19 cellular contexts compared by ENCODE assay signal in the genomic region with DNA sequence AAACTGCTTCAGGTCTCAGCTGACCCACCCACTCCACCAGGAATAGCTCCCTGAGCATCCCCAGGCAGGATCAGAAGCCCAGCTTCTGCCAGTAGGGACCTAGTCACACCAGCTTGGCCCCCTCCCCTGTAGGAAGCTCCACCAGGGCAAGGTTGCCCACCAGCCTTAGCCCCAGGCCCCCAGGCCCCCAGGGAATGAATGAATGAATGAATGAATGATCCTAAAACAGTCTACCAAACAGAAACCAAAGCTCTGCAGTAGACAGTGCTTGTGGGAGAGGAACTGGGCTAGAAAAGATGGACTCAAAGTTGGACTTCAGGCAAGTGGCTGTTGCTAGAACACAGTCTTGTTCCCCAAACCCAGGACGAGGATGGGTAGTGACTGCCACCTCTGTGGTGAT. TPM values are rescaled to one million over a fixed set of nuclear protein-coding genes. Genes with fewer than 3 reads are reported as not detected.
DNase-seq lines count a peak whose midpoint lies in the region; ATAC-seq, FAIRE-seq and TF ChIP-seq lines count a peak whose summit lies in the region.
"Had no signal": no experiment of that assay in that cellular context is flagged by ENCODE, and none has a peak within 500 bp of the region (broad histone marks: within the 10 kb centered on the region; RNA-seq: fewer than 3 reads in every experiment).

No MANE protein-coding gene starts in this region.

- H3K4ac ChIP-seq in H1 (replicated peaks; ENCODE audit: insufficient read length, low read depth, low read length): no peak overlapping the region

- H3K14ac ChIP-seq in H1 (ENCODE audit: insufficient read length): no peak overlapping the region

- peak overlapping the region; percentile 26; the same call in 1 of the 2 replicates for H4K8ac ChIP-seq in H1 (ENCODE audit: extremely low read depth, insufficient read depth, low read length)

- peak overlapping the region; percentile 33 for H3K27ac Mint-ChIP-seq in neural progenitor cell
- no peak overlapping the region for H3K27ac Mint-ChIP-seq in osteocyte (ENCODE audit: unreplicated experiment)
- H3K27ac Mint-ChIP-seq: CD4-positive, alpha-beta T cell had no signal

- peaks cover 7% of the 10 kb centered on the region; the same call in 1 of the 2 replicates for H3K23me2 ChIP-seq in H1 (ENCODE audit: low read depth, low read length)

- 0 out of 2 replicates have a peak overlapping the region, but pooled peaks have one; percentile 8 for H2BK5ac ChIP-seq in H1 (ENCODE audit: low read depth, low read length)

- WGBS in H1 (ENCODE audit: extremely low coverage in 1 of 2, insufficient coverage in 1 of 2, insufficient read length in 1 of 2, insufficient replicate concordance in 2 of 2, low coverage in 1 of 2, low lambda C conversion rate in 2 of 2, missing lambda C conversion rate in 1 of 2), 2 experiments: 82% methylated on average over 1 of the region's 1 CpG; no CpG with 5 or more reads in 1 of the 2 experiments

- H3K56ac ChIP-seq in H1 (replicated peaks; ENCODE audit: insufficient read length, low read depth, low read length): no peak overlapping the region

- H3K4me3 Mint-ChIP-seq in neural progenitor cell: no peak overlapping the region
- no peak overlapping the region for H3K4me3 Mint-ChIP-seq in osteocyte (ENCODE audit: unreplicated experiment)
- H3K4me3 Mint-ChIP-seq: CD4-positive, alpha-beta T cell had no signal

- FAIRE-seq in H1 (lab: Jason Lieb, UNC): no peak
- FAIRE-seq: GM19239, RCC 7860 had no signal

- no peak overlapping the region for H4K5ac ChIP-seq in H1 (ENCODE audit: insufficient read length, low read depth, low read length)

- no peak overlapping the region for H3K4me2 ChIP-seq in H1 (ENCODE audit: insufficient read depth in 1 of 2, low read depth in 2 of 2, low read length in 2 of 2)
- H3K4me2 ChIP-seq in neural progenitor cell: no peak overlapping the region
- H3K4me2 ChIP-seq: BLaER1 had no signal

- H3K36me3 Mint-ChIP-seq in neural progenitor cell (no peaks in the 10 kb centered on the region), osteocyte (ENCODE audit: unreplicated experiment) (no peaks in the 10 kb centered on the region)

- H2AK5ac ChIP-seq in H1 (ENCODE audit: low read depth, low read length): peak overlapping the region; percentile 82; the same call in 1 of the 2 replicates

- TF ChIP-seq CTCF in ascending aorta (IDR thresholded peaks at IDR 0.05) (no peak), H1 (IDR thresholded peaks at IDR 0.05; ENCODE audit: control extremely low read depth in 1 of 3, insufficient read depth in 1 of 3, low read depth in 1 of 3, low read length in 3 of 3) (no peak), neural progenitor cell (IDR thresholded peaks at IDR 0.05) (no peak), uterus (IDR thresholded peaks at IDR 0.05) (no peak), osteocyte (IDR thresholded peaks at IDR 0.05) (no peak)

- H3K9me3 ChIP-seq in ascending aorta (no peaks in the 10 kb centered on the region), H1 (ENCODE audit: insufficient read depth in 2 of 2, low read depth in 1 of 2, low read length in 1 of 2) (no peaks in the 10 kb centered on the region), neural progenitor cell (ENCODE audit: low read depth) (no peaks in the 10 kb centered on the region), uterus (no peaks in the 10 kb centered on the region)
- H3K9me3 ChIP-seq: BLaER1, HAP-1, SJCRH30 had no signal

- 0 out of 2 replicates have a peak overlapping the region, but pooled peaks have one; percentile 27 for H2BK12ac ChIP-seq in H1 (ENCODE audit: low read depth, low read length)

- ATAC-seq in HG02610 (IDR thresholded peaks at IDR 0.05; ENCODE audit: unreplicated experiment): no peak

- peaks cover 42% of the 10 kb centered on the region for H3F3A ChIP-seq in neural progenitor cell (ENCODE audit: low read depth)

- no peak for TF ChIP-seq EP300 in H1 (IDR thresholded peaks at IDR 0.05; ENCODE audit: borderline replicate concordance in 1 of 2, low read depth in 2 of 2, low read length in 2 of 2)

- H2BK15ac ChIP-seq in H1 (ENCODE audit: low read length): no peak overlapping the region

- H3K4me3 ChIP-seq in ascending aorta (no peak overlapping the region), H1 (ENCODE audit: extremely low read depth in 1 of 4, insufficient read depth in 2 of 4, low read depth in 3 of 4, low read length in 4 of 4) (no peak overlapping the region), neural progenitor cell (no peak overlapping the region), uterus (no peak overlapping the region)
- H3K4me3 ChIP-seq: BLaER1, HAP-1, SJCRH30 had no signal

- H2BK120ac ChIP-seq in H1 (replicated peaks; ENCODE audit: low read depth, low read length): no peak overlapping the region

- CTCF ChIA-PET in H1 (lab: Charles Lee; ENCODE audit: partially characterized antibody): interaction anchor here (0.9 to 4.1 kb wide), 7 partner anchors 14 to 113 kb away, joined by 3 to 33 read pairs (median 7); no protein-coding TSS in a partner anchor

- no peak overlapping the region for H3K18ac ChIP-seq in H1 (ENCODE audit: extremely low read depth, low read length)

- TF ChIP-seq RAD21 in H1 (IDR thresholded peaks at IDR 0.05 in 1 of 2, conservative IDR thresholded peaks at IDR 0.05 in 1 of 2; ENCODE audit: low read depth in 2 of 2, low read length in 2 of 2): no peak

- H3K79me2 ChIP-seq in H1 (ENCODE audit: control insufficient read depth in 1 of 2, insufficient read depth in 2 of 2, low read length in 2 of 2) (no peaks in the 10 kb centered on the region; a peak in 1 of 4 replicates), neural progenitor cell (ENCODE audit: low read depth) (peaks cover 36% of the 10 kb centered on the region)

- peaks cover 15 to 50% of the 10 kb centered on the region in 2 donors for H3K4me1 ChIP-seq in ascending aorta
- H3K4me1 ChIP-seq in H1 (replicated peaks in 1 of 4; ENCODE audit: control insufficient read depth in 3 of 4, insufficient read depth in 4 of 4, low read length in 3 of 4): peaks cover 9 to 32% (median 20%) of the 10 kb centered on the region in 4 experiments
- peaks cover 39% of the 10 kb centered on the region for H3K4me1 ChIP-seq in neural progenitor cell
- peaks cover 4 to 13% of the 10 kb centered on the region in 2 donors for H3K4me1 ChIP-seq in uterus
- H3K4me1 ChIP-seq: HAP-1 had no signal

- POLR2A ChIA-PET in H1 (lab: Charles Lee; ENCODE audit: partially characterized antibody): interaction anchor here (0.7 to 1.4 kb wide), 4 partner anchors 13 to 88 kb away, joined by 3 to 6 read pairs (median 3); no protein-coding TSS in a partner anchor

- peak overlapping the region; percentile 14 to 93 for H3K27ac ChIP-seq in ascending aorta
- H3K27ac ChIP-seq in H1 (ENCODE audit: low read depth, low read length): no peak overlapping the region
- H3K27ac ChIP-seq in neural progenitor cell: no peak overlapping the region
- peak overlapping the region; percentile 14 to 17 for H3K27ac ChIP-seq in uterus
- H3K27ac ChIP-seq: BLaER1, SJCRH30 had no signal

- H3K23ac ChIP-seq in H1 (ENCODE audit: insufficient read length): no peak overlapping the region

- H3K79me1 ChIP-seq in H1 (ENCODE audit: low read depth, low read length): peaks cover 6% of the 10 kb centered on the region

- H4K20me1 ChIP-seq in H1 (replicated peaks in 1 of 2; ENCODE audit: control insufficient read depth in 1 of 2, insufficient read depth in 2 of 2, low read length in 2 of 2) (peaks cover 0 to 21% of the 10 kb centered on the region in 2 experiments), neural progenitor cell (ENCODE audit: low read depth) (peaks cover 56% of the 10 kb centered on the region)

- intact Hi-C loops in ascending aorta (cut with DNase I) (no loop called here), uterus (cut with DNase I; ENCODE audit: low total_unique reads) (no loop called here)

- H2AFZ ChIP-seq in H1 (ENCODE audit: low read length): no peak overlapping the region
- H2AFZ ChIP-seq in neural progenitor cell (replicated peaks): no peak overlapping the region

- no peaks in the 10 kb centered on the region for H3K9me3 Mint-ChIP-seq in neural progenitor cell
- H3K9me3 Mint-ChIP-seq in osteocyte (ENCODE audit: unreplicated experiment): no peaks in the 10 kb centered on the region
- H3K9me3 Mint-ChIP-seq: CD4-positive, alpha-beta T cell had no signal

- no peaks in the 10 kb centered on the region for H3K36me3 ChIP-seq in ascending aorta
- no peaks in the 10 kb centered on the region for H3K36me3 ChIP-seq in H1 (ENCODE audit: control insufficient read depth in 2 of 4, insufficient read depth in 4 of 4, low read length in 3 of 4)
- no peaks in the 10 kb centered on the region for H3K36me3 ChIP-seq in neural progenitor cell
- no peaks in the 10 kb centered on the region for H3K36me3 ChIP-seq in uterus
- H3K36me3 ChIP-seq: BLaER1, HAP-1 had no signal

- H3K9ac ChIP-seq in H1 (replicated peaks in 1 of 4; ENCODE audit: extremely low read depth in 1 of 4, low read depth in 3 of 4, low read length in 3 of 4) (no peak overlapping the region), neural progenitor cell (no peak overlapping the region)
- H3K9ac ChIP-seq: BLaER1 had no signal

- H3K4me1 Mint-ChIP-seq in neural progenitor cell (peaks cover 76% of the 10 kb centered on the region), osteocyte (ENCODE audit: unreplicated experiment) (peaks cover 27% of the 10 kb centered on the region)

- no peak overlapping the region for H4K91ac ChIP-seq in H1 (replicated peaks; ENCODE audit: insufficient read length, low read length)

- TF ChIP-seq POLR2A in H1 (IDR thresholded peaks at IDR 0.05; ENCODE audit: control extremely low read depth in 1 of 2, low read depth in 2 of 2, low read length in 2 of 2) (no peak), uterus (IDR thresholded peaks at IDR 0.05) (no peak)

- peaks cover 7% of the 10 kb centered on the region for H3K27me3 Mint-ChIP-seq in neural progenitor cell (ENCODE audit: insufficient read depth, low read depth)
- no peaks in the 10 kb centered on the region for H3K27me3 Mint-ChIP-seq in osteocyte (ENCODE audit: unreplicated experiment)

- DNase-seq in ascending aorta (ENCODE audit: low spot score in 2 of 2) (no peak), H1 (ENCODE audit: low read depth in 1 of 2, low spot score in 2 of 2) (no peak), neural progenitor cell (ENCODE audit: low spot score) (no peak), uterus (no peak), COR-L47 (lab: John Stamatoyannopoulos, UW) (no peak), osteocyte (ENCODE audit: extremely low spot score, unreplicated experiment) (no peak)
- DNase-seq: Calu3; CD4-positive, alpha-beta T cell; DMS153; NCI-H1694 treated with DMSO at 0.1 percent for 48 hours; NCI-H2081 treated with DMSO at 0.1 percent for 48 hours; NCI-H446; NCI-H526; SJCRH30 had no signal

- H2BK20ac ChIP-seq in H1 (ENCODE audit: low read length): no peak overlapping the region

- no peaks in the 10 kb centered on the region for H3K27me3 ChIP-seq in ascending aorta
- H3K27me3 ChIP-seq in H1 (replicated peaks in 1 of 4; ENCODE audit: control insufficient read depth in 3 of 4, extremely low read depth in 1 of 4, insufficient read depth in 3 of 4, low read length in 3 of 4): peaks cover 0 to 3% (median 0%) of the 10 kb centered on the region in 4 experiments; a peak in 1 of 7 replicates
- H3K27me3 ChIP-seq in neural progenitor cell: no peaks in the 10 kb centered on the region
- H3K27me3 ChIP-seq in uterus: no peaks in the 10 kb centered on the region
- H3K27me3 ChIP-seq: SJCRH30 had no signal

RNA-seq across cellular contexts. Expression of a gene that starts 16.3 kb away (rescaled TPM):
- total RNA-seq in ascending aorta: 51.9 TPM
- total RNA-seq in H1 (2021; fragmentation: NEBNext Ultra II Directional; extraction: Animal tissue kit (Norgen Biotek cat#: 25700)): 26.8 and 27.0 TPM in 2 replicates
- polyA plus RNA-seq in H1 (2011; rRNA removed): 7.0 and 12.7 TPM in 2 replicates
- 8.1 TPM for polyA plus RNA-seq in H1 (2011; cell fraction: cytosol; rRNA removed)
- polyA plus RNA-seq in H1 (2011; cell fraction: nucleus; rRNA removed): 18.5 TPM
- 17.6 to 28.5 TPM (median 21.8 TPM) in 4 replicates for polyA plus RNA-seq in H1 (2012, experiment 1 of 2)
- 15.0 TPM for polyA plus RNA-seq in H1 (2012, experiment 2 of 2)
- polyA plus RNA-seq in H1 (2013, experiment 1 of 2): 32.4 TPM
- polyA plus RNA-seq in H1 (2013, experiment 2 of 2): 33.1 TPM
- 8.2 and 9.3 TPM in 2 replicates for polyA minus RNA-seq in H1 (2011; rRNA and poly(A)+ RNA removed)
- polyA minus RNA-seq in H1 (2011; cell fraction: cytosol; rRNA and poly(A)+ RNA removed): 15.2 TPM
- polyA minus RNA-seq in H1 (2011; cell fraction: nucleus; rRNA and poly(A)+ RNA removed): 12.0 TPM
- 23.0 and 45.1 TPM in 2 replicates for total RNA-seq in neural progenitor cell (ENCODE audit: low replicate concordance)
- total RNA-seq in uterus: 10 to 100 TPM; 12.4 to 38.3 (median 30.5) TPM
- total RNA-seq in osteocyte: 54.4 and 63.4 TPM in 2 replicates

Comparison
In these comparisons a context has a peak if more than half of its experiments do, and no peak if none do; other contexts are left out.
1. H3K27ac ChIP-seq: peak in ascending aorta (2 of 2) and uterus (2 of 2); none in H1 (single experiment) and neural progenitor cell (single experiment).